Comparison of ENCODE assay signal across 9 cellular contexts in the genomic region with DNA sequence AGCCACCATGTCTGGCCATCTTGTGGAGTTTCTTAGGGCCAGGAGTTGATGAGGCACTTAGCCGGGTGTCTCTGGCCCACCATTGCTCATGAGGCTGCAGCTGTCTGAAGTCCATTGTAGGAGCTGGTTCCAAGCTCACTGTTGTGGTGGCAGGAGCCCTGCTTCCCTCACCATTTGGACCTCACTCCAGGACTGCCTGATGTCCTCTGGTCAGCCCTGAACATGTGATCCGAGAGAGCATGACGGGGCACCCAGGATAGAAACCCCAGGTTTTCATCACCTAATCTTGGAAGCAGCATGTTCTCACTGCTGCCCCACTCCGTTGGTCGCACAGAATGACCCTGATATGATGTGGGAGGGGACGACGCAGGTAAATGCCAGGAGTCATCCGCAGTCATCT. TPM values are rescaled to one million over a fixed set of nuclear protein-coding genes. Genes with fewer than 3 reads are reported as not detected.
"Had no signal": no experiment of that assay in that cellular context is flagged by ENCODE, and none has a peak within 500 bp of the region (broad histone marks: within the 10 kb centered on the region; RNA-seq: fewer than 3 reads in every experiment).

No MANE protein-coding gene starts in this region.

- FAIRE-seq: G401.6, GM12878, GM12891, GM12892, GM18507, GM19239 had no signal

- H3K4me3 ChIP-seq: GM12878 had no signal

- DNase-seq: GDM1, GF-D8 had no signal

RNA-seq across cellular contexts. Expression of gene FAM3B, which starts 56.2 kb away (rescaled TPM):
- total RNA-seq: G401, GM12878 had no signal
